9 cellular contexts compared by ENCODE assay signal in genomic region chr10:689433-690226, GRCh38. TPM values are rescaled to one million over a fixed set of nuclear protein-coding genes. Genes with fewer than 3 reads are reported as not detected.
DNase-seq lines count a peak whose midpoint lies in the region; ATAC-seq and TF ChIP-seq lines count a peak whose summit lies in the region.
"Had no signal": no experiment of that assay in that cellular context is flagged by ENCODE, and none has a peak within 500 bp of the region (broad histone marks: within the 10 kb centered on the region; RNA-seq: fewer than 3 reads in every experiment).

Gene DIP2C, minus strand, starts transcription at chr10:689668. Its CDS starts 90 bp downstream, at chr10:689578.

- DNase-seq in activated naive CD4-positive, alpha-beta T cell treated with Interleukin-2 at 50 U/mL for 16 hours, result no peak
- DNase-seq in RWPE2 (ENCODE audit: low spot score) (no peak), endothelial cell (ENCODE audit: low spot score) (peak; percentile 71), lung (ENCODE audit: low spot score) (peak; percentile 43)

- H3K4me3 Mint-ChIP-seq in activated naive CD4-positive, alpha-beta T cell treated with anti-CD3 and anti-CD28 coated beads, Interleukin-2, amount 50 U/mL, for 24 hours, result peak within 1 kb of the TSS; percentile 63
- peak within 1 kb of the TSS; percentile 90 for H3K4me3 Mint-ChIP-seq in endothelial cell (ENCODE audit: unreplicated experiment)

- no peak for TF ChIP-seq CTCF in RWPE2 (IDR thresholded peaks at IDR 0.05; ENCODE audit: poor library complexity, severe bottlenecking)
- no peak for TF ChIP-seq CTCF in endothelial cell (IDR thresholded peaks at IDR 0.05; ENCODE audit: unreplicated experiment)
- no peak for TF ChIP-seq CTCF in lung (IDR thresholded peaks at IDR 0.05; ENCODE audit: control extremely low read depth, extremely low read depth)

- peak; percentile 52 for ATAC-seq in RWPE2 (ENCODE audit: low read depth)
- ATAC-seq in lung (ENCODE audit: insufficient read depth, low FRiP score), result peak; percentile 73
- ATAC-seq in HG03442 (IDR thresholded peaks at IDR 0.05; ENCODE audit: unreplicated experiment), result no peak
- ATAC-seq in HG02870 (IDR thresholded peaks at IDR 0.05; ENCODE audit: unreplicated experiment), result no peak

- no peaks in the 10 kb centered on the region for H3K4me1 ChIP-seq in RWPE2 (ENCODE audit: insufficient read depth, poor library complexity, severe bottlenecking)
- peaks cover 0 to 14% of the 10 kb centered on the region in 2 donors for H3K4me1 ChIP-seq in lung (ENCODE audit: control insufficient read depth in 2 of 2, insufficient read depth in 2 of 2, low read length in 2 of 2)

- H3K9me3 Mint-ChIP-seq in activated naive CD4-positive, alpha-beta T cell treated with anti-CD3 and anti-CD28 coated beads, Interleukin-2, amount 50 U/mL, for 24 hours, result no peaks in the 10 kb centered on the region
- H3K9me3 Mint-ChIP-seq in endothelial cell (ENCODE audit: unreplicated experiment), result no peaks in the 10 kb centered on the region

- H3K4me1 Mint-ChIP-seq in activated naive CD4-positive, alpha-beta T cell treated with anti-CD3 and anti-CD28 coated beads, Interleukin-2, amount 50 U/mL, for 24 hours, result peaks cover 5% of the 10 kb centered on the region
- peaks cover 11% of the 10 kb centered on the region for H3K4me1 Mint-ChIP-seq in endothelial cell (ENCODE audit: unreplicated experiment)

- H3K27ac ChIP-seq in RWPE2 (ENCODE audit: poor library complexity, severe bottlenecking), result peak within 1 kb of the TSS; percentile 50
- peak within 1 kb of the TSS; percentile 71 to 92 for H3K27ac ChIP-seq in lung (ENCODE audit: low read depth in 1 of 2, low read length in 1 of 2)
- H3K27ac ChIP-seq in temporal lobe (ENCODE audit: low read depth, low read length), result peak within 1 kb of the TSS; percentile 91
- H3K27ac ChIP-seq: epithelial cell of prostate had no signal

- H3K27ac Mint-ChIP-seq in activated naive CD4-positive, alpha-beta T cell treated with anti-CD3 and anti-CD28 coated beads, Interleukin-2, amount 50 U/mL, for 24 hours, result no peak within 1 kb of the TSS
- peak within 1 kb of the TSS; percentile 19 for H3K27ac Mint-ChIP-seq in endothelial cell (ENCODE audit: unreplicated experiment)

- H3K4me3 ChIP-seq in RWPE2 (ENCODE audit: severe bottlenecking), result peak within 1 kb of the TSS; percentile 87
- peak within 1 kb of the TSS; percentile 84 for H3K4me3 ChIP-seq in lung

- WGBS in lung, 2 donors, result 1% methylated on average over 32 to 135 of the region's 135 CpGs

- H3K36me3 ChIP-seq in RWPE2 (ENCODE audit: low read depth), result no peaks in the 10 kb centered on the region
- H3K36me3 ChIP-seq in lung (ENCODE audit: control insufficient read depth in 2 of 2, insufficient read depth in 2 of 2, low read length in 2 of 2), result no peaks in the 10 kb centered on the region

- no peaks in the 10 kb centered on the region for H3K36me3 Mint-ChIP-seq in activated naive CD4-positive, alpha-beta T cell treated with anti-CD3 and anti-CD28 coated beads, Interleukin-2, amount 50 U/mL, for 24 hours
- H3K36me3 Mint-ChIP-seq in endothelial cell (ENCODE audit: low read depth, unreplicated experiment), result peaks cover 6% of the 10 kb centered on the region

- peaks cover 34% of the 10 kb centered on the region for H3K27me3 Mint-ChIP-seq in activated naive CD4-positive, alpha-beta T cell treated with anti-CD3 and anti-CD28 coated beads, Interleukin-2, amount 50 U/mL, for 24 hours
- peaks cover 13% of the 10 kb centered on the region for H3K27me3 Mint-ChIP-seq in endothelial cell (ENCODE audit: unreplicated experiment)

- H3K27me3 ChIP-seq in RWPE2 (ENCODE audit: insufficient read depth, poor library complexity, severe bottlenecking) (no peaks in the 10 kb centered on the region), lung (ENCODE audit: control insufficient read depth, insufficient read depth) (no peaks in the 10 kb centered on the region)

- H3K9me3 ChIP-seq in RWPE2 (ENCODE audit: severe bottlenecking) (no peaks in the 10 kb centered on the region), lung (ENCODE audit: control insufficient read depth in 2 of 2, insufficient read depth in 1 of 2, low read length in 1 of 2) (no peaks in the 10 kb centered on the region)

RNA-seq across cellular contexts. Expression of gene DIP2C, which starts in this region (rescaled TPM):
- 13.1 TPM for total RNA-seq in endothelial cell (ENCODE audit: unreplicated experiment)
- 10 to 100 TPM; 15.2 to 20.0 TPM for total RNA-seq in lung
- 1 to 10 TPM; 3.6 to 3.9 TPM for polyA plus RNA-seq in lung
- total RNA-seq in temporal lobe, result 46.0 TPM

Comparison
In these comparisons a context has a peak if more than half of its experiments do, and no peak if none do; other contexts are left out.
1. DNase-seq: peak in endothelial cell (single experiment) and lung (single experiment); none in activated naive CD4-positive, alpha-beta T cell treated with Interleukin-2 at 50 U/mL for 16 hours (single experiment) and RWPE2 (single experiment).
2. ATAC-seq: peak in RWPE2 (single experiment) and lung (single experiment); none in HG03442 (single experiment) and HG02870 (single experiment).
3. Peak in every context shown above with its lines, with median percentiles within 50 percentile points of each other: H3K27ac ChIP-seq.